1 cellular context compared by ENCODE assay signal in the genomic region with DNA sequence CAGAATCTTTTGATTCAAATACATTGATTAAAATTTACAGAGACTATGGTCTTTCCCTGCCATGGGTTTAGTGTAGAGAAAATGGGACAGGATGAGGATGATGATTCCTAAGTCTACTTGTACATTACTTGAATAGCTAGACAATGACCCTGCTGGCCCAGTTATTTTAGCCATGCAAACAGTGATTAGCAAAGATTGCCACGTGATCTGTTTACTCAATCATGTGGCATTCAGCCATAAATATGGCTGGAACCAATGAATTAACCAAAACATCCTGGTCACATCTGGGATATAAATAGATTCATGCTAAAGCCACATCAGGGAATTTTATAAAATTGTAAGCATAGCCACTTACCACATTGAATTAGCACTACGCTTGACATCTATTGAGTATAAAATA.
A peak's percentile ranks its signal among the peaks of the same experiment; 100 is the strongest.
TF ChIP-seq lines count a peak whose summit lies in the region.

No MANE protein-coding gene starts in this region.

TF ChIP-seq in IMR-90, 13 proteins besides CTCF, POLR2A, EP300 and RAD21 (continued from another document):
- TF ChIP-seq RFX5 (IDR thresholded peaks at IDR 0.05; ENCODE audit: low read depth, low read length) (no peak), RCOR1 (IDR thresholded peaks at IDR 0.05; ENCODE audit: insufficient replicate concordance, low read length) (peak; percentile 62), SMC3 (IDR thresholded peaks at IDR 0.05; ENCODE audit: low read depth, low read length) (no peak), BHLHE40 (IDR thresholded peaks at IDR 0.05; ENCODE audit: low read depth, low read length) (peak; percentile 87), NFE2L2 (IDR thresholded peaks at IDR 0.05; ENCODE audit: low read depth, low read length) (no peak)
- TF ChIP-seq, protein P1, sequence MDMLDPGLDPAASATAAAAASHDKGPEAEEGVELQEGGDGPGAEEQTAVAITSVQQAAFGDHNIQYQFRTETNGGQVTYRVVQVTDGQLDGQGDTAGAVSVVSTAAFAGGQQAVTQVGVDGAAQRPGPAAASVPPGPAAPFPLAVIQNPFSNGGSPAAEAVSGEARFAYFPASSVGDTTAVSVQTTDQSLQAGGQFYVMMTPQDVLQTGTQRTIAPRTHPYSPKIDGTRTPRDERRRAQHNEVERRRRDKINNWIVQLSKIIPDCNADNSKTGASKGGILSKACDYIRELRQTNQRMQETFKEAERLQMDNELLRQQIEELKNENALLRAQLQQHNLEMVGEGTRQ (IDR thresholded peaks at IDR 0.05; ENCODE audit: low read depth, low read length), result peak; percentile 96
